ENCODE assay signal across 21 cellular contexts in genomic region chr14:105185001-105185400, GRCh38.
"Had no signal": no experiment of that assay in that cellular context is flagged by ENCODE, and none has a peak within 500 bp of the region (broad histone marks: within the 10 kb centered on the region; RNA-seq: fewer than 3 reads in every experiment).

No MANE protein-coding gene starts in this region.

- H3K27me3 ChIP-seq: gastrocnemius medialis had no signal

- H3K9me3 ChIP-seq: gastrocnemius medialis, lower lobe of right lung, mucosa of descending colon had no signal

- H3K4me3 ChIP-seq: coronary artery, esophagus squamous epithelium, gastrocnemius medialis, heart right ventricle, left lung, lower lobe of right lung, mucosa of descending colon had no signal

- H3K36me3 ChIP-seq: esophagus squamous epithelium, gastrocnemius medialis, heart right ventricle, left lung, lower lobe of right lung had no signal

- H3K27ac ChIP-seq: coronary artery, epithelial cell of prostate, esophagus squamous epithelium, gastrocnemius medialis, heart right ventricle, left lung, lower lobe of right lung had no signal

- DNase-seq: effector CD8-positive, alpha-beta T cell; effector memory CD8-positive, alpha-beta T cell; endodermal cell; erythroblast; esophagus squamous epithelium; foreskin fibroblast; foreskin melanocyte; gastrocnemius medialis; glutamatergic neuron; head of caudate nucleus; heart right ventricle; hippocampal formation; left cardiac atrium; left lung; left ventricle myocardium superior; lower lobe of right lung; mesenchymal stem cell; mucosa of descending colon; naive B cell had no signal
